ENCODE assay signal across 8 cellular contexts in the genomic region with DNA sequence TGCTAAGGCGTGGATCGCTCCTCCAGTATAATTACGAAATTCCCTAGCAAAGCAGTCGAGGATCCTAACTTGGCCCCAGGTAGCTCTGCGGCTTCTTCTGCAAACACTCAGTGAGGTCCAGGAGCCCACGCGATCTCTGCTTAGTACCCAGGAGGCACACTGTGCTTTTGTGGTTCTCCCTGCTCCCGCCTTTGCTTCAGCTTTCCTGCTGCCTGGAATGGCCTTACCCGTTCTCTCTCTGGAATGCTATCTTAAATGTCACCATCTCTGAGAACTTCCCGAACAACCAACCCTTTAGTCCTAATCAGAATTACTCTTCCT. TPM values are rescaled to one million over a fixed set of nuclear protein-coding genes. Genes with fewer than 3 reads are reported as not detected.
DNase-seq lines count a peak whose midpoint lies in the region; ATAC-seq, FAIRE-seq and TF ChIP-seq lines count a peak whose summit lies in the region.

No MANE protein-coding gene starts in this region.

- no peak for DNase-seq in CD14-positive monocyte (ENCODE audit: low spot score)
- DNase-seq in NCI-H2107 treated with DMSO at 0.1 percent for 48 hours (lab: John Stamatoyannopoulos, UW; ENCODE audit: unreplicated experiment), result peak; percentile 56
- DNase-seq in bronchial epithelial cell (ENCODE audit: low read depth), result no peak
- peak; percentile 35 for DNase-seq in HepG2 (ENCODE audit: low spot score)
- DNase-seq in SW480 (ENCODE audit: low spot score), result no peak
- DNase-seq in MV-4-11 (lab: John Stamatoyannopoulos, UW), result no peak

- H3K79me2 ChIP-seq in HepG2 (ENCODE audit: insufficient read depth, low read length), result peaks cover 44% of the 10 kb centered on the region

- peaks cover 0 to 2% (median 0%) of the 10 kb centered on the region in 3 donors for H3K27me3 Mint-ChIP-seq in CD14-positive monocyte (ENCODE audit: low read depth in 3 of 3)

- intact Hi-C loops in CD14-positive monocyte (cut with micrococcal nuclease), result loop anchor here in 1 of 2 donors (10.0 kb wide), 3 partner anchors 275 to 1295 kb away; a partner anchor contains a TSS
- intact Hi-C loops in HepG2 (cut with micrococcal nuclease; ENCODE audit: unreplicated experiment), result loop anchor here (1.0 to 5.0 kb wide), 3 partner anchors 67 to 279 kb away; a partner anchor contains a TSS

- peaks cover 9 to 11% of the 10 kb centered on the region in 2 donors for H3K36me3 Mint-ChIP-seq in CD14-positive monocyte

- CTCF ChIA-PET in HepG2 (lab: Yijun Ruan, JAX; ENCODE audit: low intra/inter-chr PET ratio, low total read pairs), result no interaction called here

- 0 out of 4 replicates have a peak, but pooled peaks of 1 of the 2 experiments have one; percentile 0 for TF ChIP-seq POLR2A in HepG2 (IDR thresholded peaks at IDR 0.05; ENCODE audit: insufficient read depth in 1 of 2, low read depth in 2 of 2, low read length in 2 of 2)

- in situ Hi-C loops in HepG2 (cut with HindIII; ENCODE audit: extremely low pct_ligation_motif_present, low pct_unique_long_range_greater_than_20kb), result no loop called here

- POLR2A ChIA-PET in HepG2 (lab: Yijun Ruan, JAX), result interaction anchor here (1.0 to 1.3 kb wide), 3 partner anchors 13 to 191 kb away, joined by 3 to 4 read pairs (median 4); no protein-coding TSS in a partner anchor

- ATAC-seq in GM19395 (IDR thresholded peaks at IDR 0.05; ENCODE audit: unreplicated experiment) (peak; percentile 0), HepG2 (peak; percentile 34)

- H3K36me3 ChIP-seq in bronchial epithelial cell (ENCODE audit: control insufficient read depth, insufficient read depth, low read length), result peaks cover 5% of the 10 kb centered on the region
- peaks cover 1 to 8% of the 10 kb centered on the region in 2 experiments; a peak in 1 of 5 replicates for H3K36me3 ChIP-seq in HepG2 (replicated peaks in 1 of 2; ENCODE audit: control insufficient read depth in 1 of 2, insufficient read depth in 2 of 2, low read length in 2 of 2)
- peaks cover 8 to 9% of the 10 kb centered on the region in 2 donors for H3K36me3 ChIP-seq in stomach smooth muscle (ENCODE audit: control insufficient read depth in 2 of 2, insufficient read depth in 2 of 2, low read length in 2 of 2)

- no TSS peak for BruUV-seq in HepG2 (replicated peaks; lab: Mats Ljungman, UMichigan)

- no peak for TF ChIP-seq EP300 in HepG2 (IDR thresholded peaks at IDR 0.05; ENCODE audit: low read depth in 2 of 2, low read length in 2 of 2)
- no peak for TF ChIP-seq EP300 in HepG2 (CRISPR knock-in tag; IDR thresholded peaks at IDR 0.05; ENCODE audit: borderline replicate concordance)

- FAIRE-seq in bronchial epithelial cell (lab: Jason Lieb, UNC) (no peak), HepG2 (lab: Jason Lieb, UNC) (no peak)

- H3K4me1 Mint-ChIP-seq in CD14-positive monocyte, result peaks cover 30% of the 10 kb centered on the region

- H3K27ac ChIP-seq in HepG2 (ENCODE audit: extremely low read length, insufficient read depth, low read length), result peak overlapping the region; percentile 83
- H3K27ac ChIP-seq in stomach smooth muscle (ENCODE audit: low read length), result peak overlapping the region; percentile 84

- H3K4me1 ChIP-seq in HepG2 (ENCODE audit: insufficient read depth, low read length) (peaks cover 25% of the 10 kb centered on the region), stomach smooth muscle (ENCODE audit: control insufficient read depth, insufficient read depth, low read length) (peaks cover 19% of the 10 kb centered on the region)

- H3K9me3 Mint-ChIP-seq in CD14-positive monocyte, result no peaks in the 10 kb centered on the region

- WGBS in HepG2 (ENCODE audit: low lambda C conversion rate), result 4% methylated on average over 5 of the region's 10 CpGs

- H3K4me3 Mint-ChIP-seq in CD14-positive monocyte, result peak overlapping the region; percentile 100

- H3K9ac ChIP-seq in HepG2 (ENCODE audit: insufficient read depth, low read depth, low read length), result peak overlapping the region; percentile 86
- H3K9ac ChIP-seq in stomach smooth muscle (ENCODE audit: low read length in 2 of 2), result peak overlapping the region; percentile 74 to 85

- TF ChIP-seq RAD21 in HepG2 (CRISPR knock-in tag; IDR thresholded peaks at IDR 0.05), result no peak

- peaks cover 11% of the 10 kb centered on the region; the same call in 1 of the 2 replicates for H4K20me1 ChIP-seq in HepG2 (ENCODE audit: insufficient read depth, low read length)

- peak overlapping the region; percentile 93 to 100 (median 100) for H3K27ac Mint-ChIP-seq in CD14-positive monocyte

- H3K4me2 ChIP-seq in HepG2 (ENCODE audit: low read depth, low read length), result peak overlapping the region; percentile 66

- H3K4me3 ChIP-seq in bronchial epithelial cell (ENCODE audit: low read depth, low read length) (peak overlapping the region; percentile 98), HepG2 (replicated peaks in 1 of 3; ENCODE audit: insufficient read depth in 1 of 3, low read depth in 2 of 3, low read length in 3 of 3) (peak overlapping the region; percentile 71 to 100 (median 81)), stomach smooth muscle (ENCODE audit: low read length in 2 of 2) (peak overlapping the region; percentile 91 to 100)

- TF ChIP-seq CTCF in CD14-positive monocyte (IDR thresholded peaks at IDR 0.05) (no peak), bronchial epithelial cell (IDR thresholded peaks at IDR 0.05; ENCODE audit: insufficient read depth, low read length, severe bottlenecking) (no peak), HepG2 (CRISPR knock-in tag; IDR thresholded peaks at IDR 0.05) (no peak)

- H3K27me3 ChIP-seq in bronchial epithelial cell (ENCODE audit: control insufficient read depth, insufficient read depth, low read length) (no peaks in the 10 kb centered on the region), HepG2 (ENCODE audit: control insufficient read depth in 1 of 2, insufficient read depth in 2 of 2, low read length in 2 of 2) (peaks cover 0 to 5% of the 10 kb centered on the region in 2 experiments; a peak in 1 of 5 replicates), stomach smooth muscle (ENCODE audit: control insufficient read depth in 1 of 2, insufficient read depth in 2 of 2, low read length in 2 of 2) (no peaks in the 10 kb centered on the region)

- H2AFZ ChIP-seq in HepG2 (ENCODE audit: low read length), result peak overlapping the region; percentile 71

- H3K9me3 ChIP-seq in HepG2 (ENCODE audit: low read length) (no peaks in the 10 kb centered on the region), stomach smooth muscle (ENCODE audit: control insufficient read depth in 2 of 2, low read length in 2 of 2) (no peaks in the 10 kb centered on the region)

RNA-seq across cellular contexts. Expression of a gene that starts 0.6 kb away (rescaled TPM):
- polyA plus RNA-seq in CD14-positive monocyte, result 1 to 10 TPM; 2.9 to 4.2 TPM
- total RNA-seq in bronchial epithelial cell, result 20.5 and 21.9 TPM in 2 replicates
- 16.3 and 17.1 TPM in 2 replicates for total RNA-seq in HepG2 (2016; rRNA removed; fragmentation: Illumina TruSeq; extraction: Trizol)
- total RNA-seq in HepG2 (2016; cell fraction: cytosol; rRNA removed; fragmentation: Illumina TruSeq; extraction: Trizol; ENCODE audit: low read depth), result 8.0 and 8.3 TPM in 2 replicates
- 15.9 and 16.0 TPM in 2 replicates for total RNA-seq in HepG2 (2016; cell fraction: insoluble cytoplasmic fraction; rRNA removed; fragmentation: Illumina TruSeq; extraction: Trizol)
- total RNA-seq in HepG2 (2016; cell fraction: membrane; rRNA removed; fragmentation: Illumina TruSeq; extraction: Trizol), result 17.6 and 18.4 TPM in 2 replicates
- 26.4 and 30.8 TPM in 2 replicates for total RNA-seq in HepG2 (2016; cell fraction: nucleus; rRNA removed; fragmentation: Illumina TruSeq; extraction: Trizol)
- polyA plus RNA-seq in HepG2 (2011; rRNA removed), result 11.3 and 12.2 TPM in 2 replicates
- 5.5 and 7.6 TPM in 2 replicates for polyA plus RNA-seq in HepG2 (2011; cell fraction: cytosol; rRNA removed)
- polyA plus RNA-seq in HepG2 (2011; cell fraction: nucleus; rRNA removed), result 20.0 and 23.4 TPM in 2 replicates
- polyA plus RNA-seq in HepG2 (2012), result 8.0 and 8.2 TPM in 2 replicates
- 3.2 and 4.0 TPM in 2 replicates for polyA plus RNA-seq in HepG2 (2016; cell fraction: cytosol; fragmentation: Illumina TruSeq; extraction: Trizol; ENCODE audit: low read depth)
- polyA plus RNA-seq in HepG2 (2016; cell fraction: insoluble cytoplasmic fraction; fragmentation: Illumina TruSeq; extraction: Trizol; ENCODE audit: low read depth), result 11.4 and 12.3 TPM in 2 replicates
- polyA plus RNA-seq in HepG2 (2016; cell fraction: membrane; fragmentation: Illumina TruSeq; extraction: Trizol; ENCODE audit: low read depth), result 8.0 and 8.4 TPM in 2 replicates
- polyA plus RNA-seq in HepG2 (2016; cell fraction: nucleus; fragmentation: Illumina TruSeq; extraction: Trizol; ENCODE audit: insufficient read depth, low read depth), result 18.8 and 20.1 TPM in 2 replicates
- polyA minus RNA-seq in HepG2 (2011; rRNA and poly(A)+ RNA removed; ENCODE audit: low replicate concordance), result 15.1 and 25.7 TPM in 2 replicates
- 10.3 and 12.5 TPM in 2 replicates for polyA minus RNA-seq in HepG2 (2011; cell fraction: cytosol; rRNA and poly(A)+ RNA removed)
- 66.4 and 75.7 TPM in 2 replicates for polyA minus RNA-seq in HepG2 (2011; cell fraction: nucleus; rRNA and poly(A)+ RNA removed)

RNA-seq across cellular contexts. Expression of a gene that starts 0.9 kb away (rescaled TPM):
- polyA plus RNA-seq in CD14-positive monocyte, result 10 to 100 TPM; 66.3 to 74.0 TPM
- total RNA-seq in bronchial epithelial cell, result 6.6 and 12.2 TPM in 2 replicates
- total RNA-seq in HepG2 (2016; rRNA removed; fragmentation: Illumina TruSeq; extraction: Trizol), result 7.4 and 13.8 TPM in 2 replicates
- total RNA-seq in HepG2 (2016; cell fraction: cytosol; rRNA removed; fragmentation: Illumina TruSeq; extraction: Trizol; ENCODE audit: low read depth), result 2.5 and 2.8 TPM in 2 replicates
- 6.9 and 14.1 TPM in 2 replicates for total RNA-seq in HepG2 (2016; cell fraction: insoluble cytoplasmic fraction; rRNA removed; fragmentation: Illumina TruSeq; extraction: Trizol)
- 3.3 and 4.0 TPM in 2 replicates for total RNA-seq in HepG2 (2016; cell fraction: membrane; rRNA removed; fragmentation: Illumina TruSeq; extraction: Trizol)
- 19.6 and 20.9 TPM in 2 replicates for total RNA-seq in HepG2 (2016; cell fraction: nucleus; rRNA removed; fragmentation: Illumina TruSeq; extraction: Trizol)
- 8.7 and 8.9 TPM in 2 replicates for polyA plus RNA-seq in HepG2 (2011; rRNA removed)
- polyA plus RNA-seq in HepG2 (2011; cell fraction: cytosol; rRNA removed), result 4.0 and 6.6 TPM in 2 replicates
- polyA plus RNA-seq in HepG2 (2011; cell fraction: nucleus; rRNA removed), result 4.1 and 4.8 TPM in 2 replicates
- 16.8 and 17.1 TPM in 2 replicates for polyA plus RNA-seq in HepG2 (2012)
- polyA plus RNA-seq in HepG2 (2016; cell fraction: cytosol; fragmentation: Illumina TruSeq; extraction: Trizol; ENCODE audit: low read depth), result 3.8 TPM in 2 replicates
- polyA plus RNA-seq in HepG2 (2016; cell fraction: insoluble cytoplasmic fraction; fragmentation: Illumina TruSeq; extraction: Trizol; ENCODE audit: low read depth), result 11.5 and 11.8 TPM in 2 replicates
- 4.2 and 4.3 TPM in 2 replicates for polyA plus RNA-seq in HepG2 (2016; cell fraction: membrane; fragmentation: Illumina TruSeq; extraction: Trizol; ENCODE audit: low read depth)
- polyA plus RNA-seq in HepG2 (2016; cell fraction: nucleus; fragmentation: Illumina TruSeq; extraction: Trizol; ENCODE audit: insufficient read depth, low read depth), result 30.3 and 33.8 TPM in 2 replicates
- 2.5 and 5.5 TPM in 2 replicates for polyA minus RNA-seq in HepG2 (2011; rRNA and poly(A)+ RNA removed; ENCODE audit: low replicate concordance)
- polyA minus RNA-seq in HepG2 (2011; cell fraction: cytosol; rRNA and poly(A)+ RNA removed), result 5.5 and 6.6 TPM in 2 replicates
- polyA minus RNA-seq in HepG2 (2011; cell fraction: nucleus; rRNA and poly(A)+ RNA removed), result 17.9 and 18.2 TPM in 2 replicates

Comparison
In these comparisons a context has a peak if more than half of its experiments do, and no peak if none do; other contexts are left out.
1. DNase-seq: peak in NCI-H2107 treated with DMSO at 0.1 percent for 48 hours (single experiment) and HepG2 (single experiment); none in CD14-positive monocyte (single experiment), bronchial epithelial cell (single experiment), SW480 (single experiment) and MV-4-11 (single experiment).
2. Peak in every context shown above with its lines, with median percentiles within 50 percentile points of each other: H3K4me3 ChIP-seq.